Comparison of ENCODE assay signal across 12 cellular contexts in the genomic region with DNA sequence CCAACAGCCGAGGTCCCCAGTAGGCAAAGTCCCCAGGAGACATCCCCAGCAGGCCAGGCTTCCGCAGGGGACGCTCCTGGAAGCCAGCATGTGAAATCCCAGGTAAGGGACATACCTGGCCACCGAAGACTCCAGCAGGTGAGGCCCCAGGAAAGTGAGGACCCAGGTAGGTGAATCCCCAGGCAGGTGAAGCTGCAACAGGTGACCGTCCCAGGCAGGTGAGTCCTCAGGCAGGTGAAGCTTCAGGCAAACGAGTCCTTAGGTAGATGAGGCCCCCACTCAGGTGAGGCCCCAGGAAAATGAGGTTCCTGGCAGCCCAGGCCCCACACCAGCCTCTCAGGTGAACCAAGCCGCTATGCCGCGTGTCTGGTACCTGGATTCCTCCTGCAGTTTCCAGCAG. TPM values are rescaled to one million over a fixed set of nuclear protein-coding genes. Genes with fewer than 3 reads are reported as not detected.
"Had no signal": no experiment of that assay in that cellular context is flagged by ENCODE, and none has a peak within 500 bp of the region (broad histone marks: within the 10 kb centered on the region; RNA-seq: fewer than 3 reads in every experiment).

No MANE protein-coding gene starts in this region.

- H3K4me2 ChIP-seq: KMS-11 had no signal

- H3K36me3 ChIP-seq: HAP-1 had no signal

- H3K27ac ChIP-seq: GM23248, HL-60, KMS-11 had no signal

- H3K9me3 ChIP-seq: HAP-1 had no signal

- DNase-seq: GM23248, GOT3, H7, KBM-7 had no signal

- H3K9ac ChIP-seq: GM23248, KMS-11 had no signal

- H3K27ac Mint-ChIP-seq: IgD-negative memory B cell had no signal

- H3K36me3 Mint-ChIP-seq: IgD-negative memory B cell had no signal

- H2AFZ ChIP-seq: GM23248 had no signal

- ATAC-seq: HCT116, HepG2 had no signal

- H3K4me3 ChIP-seq: GM23248, HAP-1 had no signal

RNA-seq across cellular contexts. Expression of gene FUT6, which starts 8.3 kb away (rescaled TPM):
- total RNA-seq: GM23248, H4, H7, HT1080 had no signal
- polyA plus RNA-seq: GM23248 had no signal

RNA-seq across cellular contexts. Expression of gene FUT3, which starts 20.1 kb away (rescaled TPM):
- total RNA-seq: GM23248, H4, H7, HT1080 had no signal
- polyA plus RNA-seq: GM23248, IgD-negative memory B cell had no signal

RNA-seq across cellular contexts. Expression of gene NRTN, which starts 26.3 kb away (rescaled TPM):
- total RNA-seq: GM23248 had no signal
- polyA plus RNA-seq: GM23248, IgD-negative memory B cell had no signal

RNA-seq across cellular contexts. Expression of gene FUT5, which starts 39.2 kb away (rescaled TPM):
- total RNA-seq: GM23248, H4, H7, HepG2, HT1080 had no signal
- polyA plus RNA-seq: GM23248, IgD-negative memory B cell had no signal
